9 cellular contexts compared by ENCODE assay signal in the genomic region with DNA sequence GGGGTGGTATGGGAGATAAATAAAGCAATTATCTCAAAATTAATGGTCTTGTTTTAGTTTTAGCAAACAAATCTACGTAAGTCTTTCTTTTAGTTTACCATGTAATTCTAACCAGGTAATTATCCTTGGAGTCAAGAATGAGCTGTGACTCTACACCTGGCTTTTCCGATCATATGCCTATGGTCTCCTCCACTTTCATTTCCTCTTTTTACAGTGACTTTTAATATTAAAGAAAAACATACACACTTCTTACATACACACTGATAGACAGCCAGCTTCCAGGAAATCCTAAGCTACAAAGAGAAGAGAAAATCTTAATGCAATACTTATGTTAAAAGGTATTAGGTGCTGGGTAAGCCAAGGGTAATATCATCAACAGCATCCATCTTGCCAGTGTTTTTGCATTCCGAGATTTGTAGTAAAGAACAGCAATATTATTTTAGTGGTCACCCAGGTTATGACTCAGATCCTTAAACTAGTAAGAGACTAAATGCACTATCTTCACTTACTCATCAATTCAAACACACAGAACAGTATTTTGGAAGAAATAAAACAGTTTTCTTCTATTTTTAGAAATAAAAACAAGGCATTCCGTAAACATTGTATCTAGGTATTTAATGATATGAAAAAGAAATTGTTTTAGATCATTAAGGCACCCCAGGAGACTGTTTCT. TPM values are rescaled to one million over a fixed set of nuclear protein-coding genes. Genes with fewer than 3 reads are reported as not detected.
A peak's percentile ranks its signal among the peaks of the same experiment; 100 is the strongest.
DNase-seq lines count a peak whose midpoint lies in the region; ATAC-seq and TF ChIP-seq lines count a peak whose summit lies in the region.
"Had no signal": no experiment of that assay in that cellular context is flagged by ENCODE, and none has a peak within 500 bp of the region (broad histone marks: within the 10 kb centered on the region; RNA-seq: fewer than 3 reads in every experiment).

No MANE protein-coding gene starts in this region.

- TF ChIP-seq POLR2A in NB4 (IDR thresholded peaks at IDR 0.05; ENCODE audit: extremely low read depth, insufficient read length) (no peak), prostate gland (IDR thresholded peaks at IDR 0.05) (no peak), sigmoid colon (IDR thresholded peaks at IDR 0.05) (no peak)

- peaks cover 25% of the 10 kb centered on the region for H3F3A ChIP-seq in GM23248 (ENCODE audit: insufficient read depth)

- H3K79me2 ChIP-seq in GM23248 (ENCODE audit: insufficient read depth), result peaks cover 75% of the 10 kb centered on the region

- H3K4me1 ChIP-seq in GM23248 (ENCODE audit: insufficient read depth) (peaks cover 40% of the 10 kb centered on the region), prostate gland (replicated peaks) (no peaks in the 10 kb centered on the region), sigmoid colon (peaks cover 0 to 31% (median 25%) of the 10 kb centered on the region in 4 donors)

- TF ChIP-seq CTCF in NB4 (IDR thresholded peaks at IDR 0.05; ENCODE audit: low read depth, low read length) (no peak), prostate gland (IDR thresholded peaks at IDR 0.05) (no peak), sigmoid colon (IDR thresholded peaks at IDR 0.05) (no peak)

- peak overlapping the region; percentile 93 for H3K4me2 ChIP-seq in GM23248 (ENCODE audit: unreplicated experiment)

- H3K4me3 ChIP-seq in GM23248 (peak overlapping the region; percentile 87), NB4 (ENCODE audit: low read depth, low read length) (peak overlapping the region; percentile 85), prostate gland (no peak overlapping the region), sigmoid colon (no peak overlapping the region)

- no peaks in the 10 kb centered on the region for H3K9me2 ChIP-seq in GM23248 (ENCODE audit: insufficient read depth)

- no peak overlapping the region for H2AFZ ChIP-seq in GM23248

- H3K27ac ChIP-seq in GM23248 (0 out of 2 replicates have a peak overlapping the region, but pooled peaks have one; percentile 96), prostate gland (peak overlapping the region; percentile 7 to 92), sigmoid colon (no peak overlapping the region)

- 50% methylated on average over 4 of the region's 4 CpGs for WGBS in GM23248 (ENCODE audit: low coverage in 1 of 2, low lambda C conversion rate in 2 of 2, missing lambda C conversion rate in 2 of 2), 2 experiments
- 43% methylated on average over 4 of the region's 4 CpGs for WGBS in prostate gland
- 33 to 69% methylated on average over 4 of the region's 4 CpGs for WGBS in sigmoid colon, 2 donors

- peak overlapping the region; percentile 96 for H3K9ac ChIP-seq in GM23248

- DNase-seq in GM23248 (peak; percentile 87), NB4 (ENCODE audit: low read depth) (peak; percentile 54), astrocyte of the hippocampus (ENCODE audit: low read depth, low spot score) (peak; percentile 33), prostate gland (ENCODE audit: low spot score) (no peak), DMS53 (lab: John Stamatoyannopoulos, UW) (no peak), sigmoid colon (no peak)
- DNase-seq: activated CD8-positive, alpha-beta T cell treated with anti-CD3 and anti-CD28 coated beads, Interleukin-2, amount 10 ng/mL, durations not matched to agents 7 days and 5 days; stimulated activated naive CD8-positive, alpha-beta T cell treated with anti-CD3 and anti-CD28 coated beads, Interleukin-15, amount 100 ng/mL, for 72 hours had no signal

- H3K27me3 ChIP-seq in GM23248 (replicated peaks; ENCODE audit: insufficient read depth), result no peaks in the 10 kb centered on the region
- H3K27me3 ChIP-seq in prostate gland (replicated peaks; ENCODE audit: insufficient read depth), result no peaks in the 10 kb centered on the region
- H3K27me3 ChIP-seq in sigmoid colon, result peaks cover 31 to 98% (median 60%) of the 10 kb centered on the region in 3 donors

- H3K9me3 ChIP-seq in GM23248 (ENCODE audit: low read depth) (no peaks in the 10 kb centered on the region), prostate gland (no peaks in the 10 kb centered on the region), sigmoid colon (no peaks in the 10 kb centered on the region)

- H3K36me3 ChIP-seq in GM23248 (ENCODE audit: low read depth) (peaks cover 9% of the 10 kb centered on the region; the same call in 1 of the 2 replicates), prostate gland (no peaks in the 10 kb centered on the region), sigmoid colon (no peaks in the 10 kb centered on the region)

- no peak for ATAC-seq in HG03469 (IDR thresholded peaks at IDR 0.05; ENCODE audit: unreplicated experiment)
- ATAC-seq: activated CD8-positive, alpha-beta T cell treated with anti-CD3 and anti-CD28 coated beads, Interleukin-2, amount 10 ng/mL, durations not matched to agents 7 days and 5 days; stimulated activated naive CD8-positive, alpha-beta T cell treated with anti-CD3 and anti-CD28 coated beads, Interleukin-15, amount 100 ng/mL, for 72 hours had no signal

- no peak for TF ChIP-seq EP300 in sigmoid colon (IDR thresholded peaks at IDR 0.05)

- peaks cover 13% of the 10 kb centered on the region; the same call in 1 of the 2 replicates for H4K20me1 ChIP-seq in GM23248 (ENCODE audit: insufficient read depth)

- intact Hi-C loops in prostate gland (cut with DNase I), result no loop called here
- intact Hi-C loops in sigmoid colon (cut with DNase I), result no loop called here

- in situ Hi-C loops in GM23248 (cut with MboI), result no loop called here

RNA-seq across cellular contexts. Expression of a gene that starts 4.4 kb away (rescaled TPM):
- 13.9 and 20.6 TPM in 2 replicates for total RNA-seq in GM23248 (2014; rRNA removed; shearing (Covaris generic))
- polyA plus RNA-seq in GM23248 (2016; fragmentation: Nextera tagmentation; extraction: Ambion mirVana) (2.9 and 3.6 TPM in 2 replicates), sigmoid colon (not detected)
- total RNA-seq in prostate gland (10 to 100 TPM; 12.7 to 38.8 TPM), sigmoid colon (not detected)
- total RNA-seq: activated CD8-positive, alpha-beta T cell treated with anti-CD3 and anti-CD28 coated beads, Interleukin-2, amount 10 ng/mL, durations not matched to agents 7 days and 5 days had no signal

Comparison
In these comparisons a context has a peak if more than half of its experiments do, and no peak if none do; other contexts are left out.
1. DNase-seq: peak in GM23248 (single experiment), NB4 (single experiment) and astrocyte of the hippocampus (single experiment); none in prostate gland (single experiment), DMS53 (single experiment) and sigmoid colon (single experiment).
2. H3K27ac ChIP-seq: peak in GM23248 (single experiment) and prostate gland (2 of 2); none in sigmoid colon (0 of 4).
3. H3K4me3 ChIP-seq: peak in GM23248 (single experiment) and NB4 (single experiment); none in prostate gland (0 of 2) and sigmoid colon (0 of 4).
4. RNA of a gene that starts 4.4 kb away (total RNA-seq): 12.7 to 38.8 TPM in prostate gland and 13.9 to 20.6 TPM in GM23248; not detected in sigmoid colon; every median in the first group is over 10 times any median in the second.